6 cellular contexts compared by ENCODE assay signal in the genomic region with DNA sequence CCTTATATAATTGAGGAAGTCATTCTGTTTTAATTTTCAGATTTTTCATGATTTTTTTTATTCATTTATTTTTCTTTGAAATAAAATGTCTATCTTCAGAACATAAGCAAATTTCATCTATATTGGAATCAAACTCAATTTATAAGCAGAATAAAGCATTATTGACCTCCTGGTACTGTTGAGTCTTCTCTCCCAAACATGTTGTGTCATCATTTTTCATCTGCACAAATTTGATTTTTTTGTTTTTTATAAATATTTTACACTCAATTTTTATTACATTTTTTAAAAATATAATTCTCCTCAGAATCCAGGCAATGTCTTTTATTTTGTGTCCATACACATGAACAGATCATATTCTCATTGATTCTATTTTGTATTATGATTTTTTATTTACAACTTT.
"Had no signal": no experiment of that assay in that cellular context is flagged by ENCODE, and none has a peak within 500 bp of the region (broad histone marks: within the 10 kb centered on the region; RNA-seq: fewer than 3 reads in every experiment).

No MANE protein-coding gene starts in this region.

- H3K4me2 ChIP-seq: KMS-11 had no signal

- H3K27me3 Mint-ChIP-seq: IgD-negative memory B cell had no signal

- H3K4me1 Mint-ChIP-seq: IgD-negative memory B cell had no signal

- H3K36me3 Mint-ChIP-seq: IgD-negative memory B cell had no signal

- H3K9ac ChIP-seq: KMS-11 had no signal

- H3K27ac ChIP-seq: HL-60, KMS-11 had no signal

- FAIRE-seq: HTR-8/SVneo had no signal

- H3K27ac Mint-ChIP-seq: IgD-negative memory B cell had no signal

- DNase-seq: KBM-7, KG1 had no signal

- H3K4me3 Mint-ChIP-seq: IgD-negative memory B cell had no signal
